1 cellular context compared by ENCODE assay signal in the genomic region with DNA sequence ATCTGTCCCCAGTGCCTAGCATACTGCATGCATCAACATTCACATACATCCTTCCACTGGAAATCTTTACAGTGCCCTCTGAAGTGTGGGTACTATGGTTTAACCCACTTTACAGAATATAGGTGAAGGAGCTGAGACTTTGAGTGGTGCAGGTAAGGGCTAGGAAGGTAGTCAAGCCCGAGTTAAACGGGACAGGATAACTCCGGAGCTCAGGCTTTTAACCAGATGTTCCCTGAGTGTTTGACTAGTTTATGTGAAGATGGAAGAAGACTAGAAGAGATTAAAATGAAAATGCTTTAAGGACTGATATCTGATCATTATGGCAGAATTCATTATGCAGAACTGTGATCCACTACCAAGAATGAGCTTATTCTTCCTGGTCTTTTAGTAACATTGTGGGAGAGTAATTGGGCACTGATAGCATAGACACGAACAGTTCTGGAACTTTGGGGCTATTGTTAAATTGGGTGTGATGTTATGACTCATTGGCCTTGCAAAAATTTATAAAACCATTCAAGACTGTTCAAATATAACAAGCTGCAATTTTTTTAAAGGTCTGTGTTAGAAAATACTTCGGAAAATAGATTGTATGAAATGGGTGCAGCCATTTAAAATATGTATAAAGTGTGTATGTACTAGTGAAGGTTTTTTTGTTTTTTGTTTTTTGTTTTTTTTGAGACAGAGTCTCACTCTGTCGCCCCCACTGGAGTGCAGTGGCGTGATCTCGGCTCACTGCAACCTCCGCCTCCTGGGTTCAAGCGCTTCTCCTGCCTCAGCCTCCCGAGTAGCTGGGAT.
A peak's percentile ranks its signal among the peaks of the same experiment; 100 is the strongest.
TF ChIP-seq lines count a peak whose summit lies in the region.

No MANE protein-coding gene starts in this region.

TF ChIP-seq in K562, 482 proteins besides CTCF, POLR2A, EP300 and RAD21 (continues in another document):
- TF ChIP-seq FUS (optimal IDR thresholded peaks at IDR 0.05; ENCODE audit: low read depth, low read length) (no peak), PHB2 (IDR thresholded peaks at IDR 0.05; ENCODE audit: low read depth) (peak; percentile 20; the same call in 1 of the 2 replicates), ZNF431 (CRISPR knock-in tag; IDR thresholded peaks at IDR 0.05) (no peak), ARID2 (IDR thresholded peaks at IDR 0.05) (peak; percentile 99), HNRNPH1 (optimal IDR thresholded peaks at IDR 0.05; ENCODE audit: low read depth, low read length) (no peak), TBP (optimal IDR thresholded peaks at IDR 0.05; ENCODE audit: low read depth, low read length) (no peak), EHMT2 (IDR thresholded peaks at IDR 0.05) (peak; percentile 60; the same call in 1 of the 2 replicates), GABPB2 (CRISPR knock-in tag; conservative IDR thresholded peaks at IDR 0.05) (no peak), BRD9 (IDR thresholded peaks at IDR 0.05; ENCODE audit: low read depth, partially characterized antibody) (peak; percentile 36), MTA1 (IDR thresholded peaks at IDR 0.05; ENCODE audit: borderline replicate concordance) (no peak), CBX1 (IDR thresholded peaks at IDR 0.05; ENCODE audit: low read depth) (peak; percentile 74; the same call in 1 of the 2 replicates), SRF (CRISPR knock-in tag; IDR thresholded peaks at IDR 0.05) (0 out of 4 replicates have a peak, but pooled peaks of 1 of the 2 experiments have one; percentile 7), DPF2 (IDR thresholded peaks at IDR 0.05) (peak; percentile 39), SMARCA4 (IDR thresholded peaks at IDR 0.05) (peak; percentile 98), ZNF780A (CRISPR knock-in tag; IDR thresholded peaks at IDR 0.05) (no peak), NBN (IDR thresholded peaks at IDR 0.05; ENCODE audit: low read depth) (0 out of 2 replicates have a peak, but pooled peaks have one; percentile 61), NR2F6 (CRISPR knock-in tag; IDR thresholded peaks at IDR 0.05) (no peak), ZNF12 (CRISPR knock-in tag; IDR thresholded peaks at IDR 0.05) (no peak), ZNF384 (IDR thresholded peaks at IDR 0.05; ENCODE audit: low read depth, low read length) (peak; percentile 50), MIER1 (IDR thresholded peaks at IDR 0.05; ENCODE audit: low read depth) (0 out of 2 replicates have a peak, but pooled peaks have one; percentile 24), POLR3A (IDR thresholded peaks at IDR 0.05; ENCODE audit: borderline replicate concordance, extremely low read depth, insufficient read depth, insufficient read length) (no peak), HDAC1 (IDR thresholded peaks at IDR 0.05) (0 out of 4 replicates have a peak, but pooled peaks of 1 of the 2 experiments have one; percentile 39), FOSL1 (tag; conservative IDR thresholded peaks at IDR 0.05) (peak; percentile 42; the same call in 1 of the 2 replicates)
- TF ChIP-seq, protein P1, sequence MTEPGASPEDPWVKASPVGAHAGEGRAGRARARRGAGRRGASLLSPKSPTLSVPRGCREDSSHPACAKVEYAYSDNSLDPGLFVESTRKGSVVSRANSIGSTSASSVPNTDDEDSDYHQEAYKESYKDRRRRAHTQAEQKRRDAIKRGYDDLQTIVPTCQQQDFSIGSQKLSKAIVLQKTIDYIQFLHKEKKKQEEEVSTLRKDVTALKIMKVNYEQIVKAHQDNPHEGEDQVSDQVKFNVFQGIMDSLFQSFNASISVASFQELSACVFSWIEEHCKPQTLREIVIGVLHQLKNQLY (CRISPR knock-in tag; conservative IDR thresholded peaks at IDR 0.05) = no peak
- TF ChIP-seq, protein P2, sequence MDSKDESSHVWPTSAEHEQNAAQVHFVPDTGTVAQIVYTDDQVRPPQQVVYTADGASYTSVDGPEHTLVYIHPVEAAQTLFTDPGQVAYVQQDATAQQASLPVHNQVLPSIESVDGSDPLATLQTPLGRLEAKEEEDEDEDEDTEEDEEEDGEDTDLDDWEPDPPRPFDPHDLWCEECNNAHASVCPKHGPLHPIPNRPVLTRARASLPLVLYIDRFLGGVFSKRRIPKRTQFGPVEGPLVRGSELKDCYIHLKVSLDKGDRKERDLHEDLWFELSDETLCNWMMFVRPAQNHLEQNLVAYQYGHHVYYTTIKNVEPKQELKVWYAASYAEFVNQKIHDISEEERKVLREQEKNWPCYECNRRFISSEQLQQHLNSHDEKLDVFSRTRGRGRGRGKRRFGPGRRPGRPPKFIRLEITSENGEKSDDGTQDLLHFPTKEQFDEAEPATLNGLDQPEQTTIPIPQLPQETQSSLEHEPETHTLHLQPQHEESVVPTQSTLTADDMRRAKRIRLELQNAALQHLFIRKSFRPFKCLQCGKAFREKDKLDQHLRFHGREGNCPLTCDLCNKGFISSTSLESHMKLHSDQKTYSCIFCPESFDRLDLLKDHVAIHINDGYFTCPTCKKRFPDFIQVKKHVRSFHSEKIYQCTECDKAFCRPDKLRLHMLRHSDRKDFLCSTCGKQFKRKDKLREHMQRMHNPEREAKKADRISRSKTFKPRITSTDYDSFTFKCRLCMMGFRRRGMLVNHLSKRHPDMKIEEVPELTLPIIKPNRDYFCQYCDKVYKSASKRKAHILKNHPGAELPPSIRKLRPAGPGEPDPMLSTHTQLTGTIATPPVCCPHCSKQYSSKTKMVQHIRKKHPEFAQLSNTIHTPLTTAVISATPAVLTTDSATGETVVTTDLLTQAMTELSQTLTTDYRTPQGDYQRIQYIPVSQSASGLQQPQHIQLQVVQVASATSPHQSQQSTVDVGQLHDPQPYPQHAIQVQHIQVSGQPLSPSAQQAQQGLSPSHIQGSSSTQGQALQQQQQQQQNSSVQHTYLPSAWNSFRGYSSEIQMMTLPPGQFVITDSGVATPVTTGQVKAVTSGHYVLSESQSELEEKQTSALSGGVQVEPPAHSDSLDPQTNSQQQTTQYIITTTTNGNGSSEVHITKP (IDR thresholded peaks at IDR 0.05; ENCODE audit: partially characterized antibody) = peak; percentile 60
- TF ChIP-seq, protein P3, sequence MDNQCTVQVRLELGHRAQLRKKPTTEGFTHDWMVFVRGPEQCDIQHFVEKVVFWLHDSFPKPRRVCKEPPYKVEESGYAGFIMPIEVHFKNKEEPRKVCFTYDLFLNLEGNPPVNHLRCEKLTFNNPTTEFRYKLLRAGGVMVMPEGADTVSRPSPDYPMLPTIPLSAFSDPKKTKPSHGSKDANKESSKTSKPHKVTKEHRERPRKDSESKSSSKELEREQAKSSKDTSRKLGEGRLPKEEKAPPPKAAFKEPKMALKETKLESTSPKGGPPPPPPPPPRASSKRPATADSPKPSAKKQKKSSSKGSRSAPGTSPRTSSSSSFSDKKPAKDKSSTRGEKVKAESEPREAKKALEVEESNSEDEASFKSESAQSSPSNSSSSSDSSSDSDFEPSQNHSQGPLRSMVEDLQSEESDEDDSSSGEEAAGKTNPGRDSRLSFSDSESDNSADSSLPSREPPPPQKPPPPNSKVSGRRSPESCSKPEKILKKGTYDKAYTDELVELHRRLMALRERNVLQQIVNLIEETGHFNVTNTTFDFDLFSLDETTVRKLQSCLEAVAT (IDR thresholded peaks at IDR 0.05) = peak in 1 of 2 experiments; percentile 75; a peak in 1 of 4 replicates
- TF ChIP-seq, protein P4, sequence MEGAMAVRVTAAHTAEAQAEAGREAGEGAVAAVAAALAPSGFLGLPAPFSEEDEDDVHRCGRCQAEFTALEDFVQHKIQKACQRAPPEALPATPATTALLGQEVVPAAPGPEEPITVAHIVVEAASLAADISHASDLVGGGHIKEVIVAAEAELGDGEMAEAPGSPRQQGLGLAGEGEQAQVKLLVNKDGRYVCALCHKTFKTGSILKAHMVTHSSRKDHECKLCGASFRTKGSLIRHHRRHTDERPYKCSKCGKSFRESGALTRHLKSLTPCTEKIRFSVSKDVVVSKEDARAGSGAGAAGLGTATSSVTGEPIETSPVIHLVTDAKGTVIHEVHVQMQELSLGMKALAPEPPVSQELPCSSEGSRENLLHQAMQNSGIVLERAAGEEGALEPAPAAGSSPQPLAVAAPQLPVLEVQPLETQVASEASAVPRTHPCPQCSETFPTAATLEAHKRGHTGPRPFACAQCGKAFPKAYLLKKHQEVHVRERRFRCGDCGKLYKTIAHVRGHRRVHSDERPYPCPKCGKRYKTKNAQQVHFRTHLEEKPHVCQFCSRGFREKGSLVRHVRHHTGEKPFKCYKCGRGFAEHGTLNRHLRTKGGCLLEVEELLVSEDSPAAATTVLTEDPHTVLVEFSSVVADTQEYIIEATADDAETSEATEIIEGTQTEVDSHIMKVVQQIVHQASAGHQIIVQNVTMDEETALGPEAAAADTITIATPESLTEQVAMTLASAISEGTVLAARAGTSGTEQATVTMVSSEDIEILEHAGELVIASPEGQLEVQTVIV (CRISPR knock-in tag; IDR thresholded peaks at IDR 0.05; ENCODE audit: borderline replicate concordance) = no peak
- TF ChIP-seq, protein P5, sequence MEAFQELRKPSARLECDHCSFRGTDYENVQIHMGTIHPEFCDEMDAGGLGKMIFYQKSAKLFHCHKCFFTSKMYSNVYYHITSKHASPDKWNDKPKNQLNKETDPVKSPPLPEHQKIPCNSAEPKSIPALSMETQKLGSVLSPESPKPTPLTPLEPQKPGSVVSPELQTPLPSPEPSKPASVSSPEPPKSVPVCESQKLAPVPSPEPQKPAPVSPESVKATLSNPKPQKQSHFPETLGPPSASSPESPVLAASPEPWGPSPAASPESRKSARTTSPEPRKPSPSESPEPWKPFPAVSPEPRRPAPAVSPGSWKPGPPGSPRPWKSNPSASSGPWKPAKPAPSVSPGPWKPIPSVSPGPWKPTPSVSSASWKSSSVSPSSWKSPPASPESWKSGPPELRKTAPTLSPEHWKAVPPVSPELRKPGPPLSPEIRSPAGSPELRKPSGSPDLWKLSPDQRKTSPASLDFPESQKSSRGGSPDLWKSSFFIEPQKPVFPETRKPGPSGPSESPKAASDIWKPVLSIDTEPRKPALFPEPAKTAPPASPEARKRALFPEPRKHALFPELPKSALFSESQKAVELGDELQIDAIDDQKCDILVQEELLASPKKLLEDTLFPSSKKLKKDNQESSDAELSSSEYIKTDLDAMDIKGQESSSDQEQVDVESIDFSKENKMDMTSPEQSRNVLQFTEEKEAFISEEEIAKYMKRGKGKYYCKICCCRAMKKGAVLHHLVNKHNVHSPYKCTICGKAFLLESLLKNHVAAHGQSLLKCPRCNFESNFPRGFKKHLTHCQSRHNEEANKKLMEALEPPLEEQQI (IDR thresholded peaks at IDR 0.05) = peak; percentile 77
- TF ChIP-seq, protein P6, sequence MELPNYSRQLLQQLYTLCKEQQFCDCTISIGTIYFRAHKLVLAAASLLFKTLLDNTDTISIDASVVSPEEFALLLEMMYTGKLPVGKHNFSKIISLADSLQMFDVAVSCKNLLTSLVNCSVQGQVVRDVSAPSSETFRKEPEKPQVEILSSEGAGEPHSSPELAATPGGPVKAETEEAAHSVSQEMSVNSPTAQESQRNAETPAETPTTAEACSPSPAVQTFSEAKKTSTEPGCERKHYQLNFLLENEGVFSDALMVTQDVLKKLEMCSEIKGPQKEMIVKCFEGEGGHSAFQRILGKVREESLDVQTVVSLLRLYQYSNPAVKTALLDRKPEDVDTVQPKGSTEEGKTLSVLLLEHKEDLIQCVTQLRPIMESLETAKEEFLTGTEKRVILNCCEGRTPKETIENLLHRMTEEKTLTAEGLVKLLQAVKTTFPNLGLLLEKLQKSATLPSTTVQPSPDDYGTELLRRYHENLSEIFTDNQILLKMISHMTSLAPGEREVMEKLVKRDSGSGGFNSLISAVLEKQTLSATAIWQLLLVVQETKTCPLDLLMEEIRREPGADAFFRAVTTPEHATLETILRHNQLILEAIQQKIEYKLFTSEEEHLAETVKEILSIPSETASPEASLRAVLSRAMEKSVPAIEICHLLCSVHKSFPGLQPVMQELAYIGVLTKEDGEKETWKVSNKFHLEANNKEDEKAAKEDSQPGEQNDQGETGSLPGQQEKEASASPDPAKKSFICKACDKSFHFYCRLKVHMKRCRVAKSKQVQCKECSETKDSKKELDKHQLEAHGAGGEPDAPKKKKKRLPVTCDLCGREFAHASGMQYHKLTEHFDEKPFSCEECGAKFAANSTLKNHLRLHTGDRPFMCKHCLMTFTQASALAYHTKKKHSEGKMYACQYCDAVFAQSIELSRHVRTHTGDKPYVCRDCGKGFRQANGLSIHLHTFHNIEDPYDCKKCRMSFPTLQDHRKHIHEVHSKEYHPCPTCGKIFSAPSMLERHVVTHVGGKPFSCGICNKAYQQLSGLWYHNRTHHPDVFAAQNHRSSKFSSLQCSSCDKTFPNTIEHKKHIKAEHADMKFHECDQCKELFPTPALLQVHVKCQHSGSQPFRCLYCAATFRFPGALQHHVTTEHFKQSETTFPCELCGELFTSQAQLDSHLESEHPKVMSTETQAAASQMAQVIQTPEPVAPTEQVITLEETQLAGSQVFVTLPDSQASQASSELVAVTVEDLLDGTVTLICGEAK (IDR thresholded peaks at IDR 0.05) = 0 out of 2 replicates have a peak, but pooled peaks have one; percentile 14
- TF ChIP-seq, protein P6 (CRISPR knock-in tag; IDR thresholded peaks at IDR 0.05) = no peak
